23 cellular contexts compared by ENCODE assay signal in genomic region chr10:65024886-65025285, GRCh38.
DNase-seq lines count a peak whose midpoint lies in the region; ATAC-seq, FAIRE-seq and TF ChIP-seq lines count a peak whose summit lies in the region.
"Had no signal": no experiment of that assay in that cellular context is flagged by ENCODE, and none has a peak within 500 bp of the region (broad histone marks: within the 10 kb centered on the region; RNA-seq: fewer than 3 reads in every experiment).

No MANE protein-coding gene starts in this region.

- TF ChIP-seq RAD21 in HepG2 (CRISPR knock-in tag; IDR thresholded peaks at IDR 0.05) = no peak

- no peaks in the 10 kb centered on the region for H3K27me3 ChIP-seq in HepG2 (ENCODE audit: control insufficient read depth in 1 of 2, insufficient read depth in 2 of 2, low read length in 2 of 2)
- H3K27me3 ChIP-seq in right lobe of liver = no peaks in the 10 kb centered on the region
- H3K27me3 ChIP-seq in pancreas = no peaks in the 10 kb centered on the region
- H3K27me3 ChIP-seq: BLaER1 treated with 17β-estradiol and CSF1 and Interleukin-3, amounts not matched to agents 10 nM and 100 nM had no signal

- H3K4me1 ChIP-seq in HepG2 (ENCODE audit: insufficient read depth, low read length) (no peaks in the 10 kb centered on the region), right lobe of liver (no peaks in the 10 kb centered on the region), pancreas (no peaks in the 10 kb centered on the region)
- H3K4me1 ChIP-seq: A549; BLaER1 treated with 17β-estradiol and CSF1 and Interleukin-3, amounts not matched to agents 10 nM and 100 nM; Caco-2 had no signal

- H3K4me2 ChIP-seq in HepG2 (ENCODE audit: low read depth, low read length) = no peak overlapping the region
- H3K4me2 ChIP-seq: A549; BLaER1 treated with 17β-estradiol and CSF1 and Interleukin-3, amounts not matched to agents 10 nM and 100 nM had no signal

- intact Hi-C loops in HepG2 (cut with micrococcal nuclease; ENCODE audit: unreplicated experiment) (no loop called here), right lobe of liver (cut with DNase I) (no loop called here), pancreas (cut with DNase I) (no loop called here)

- BruUV-seq in HepG2 (replicated peaks; lab: Mats Ljungman, UMichigan) = no TSS peak

- no peaks in the 10 kb centered on the region for H4K20me1 ChIP-seq in HepG2 (ENCODE audit: insufficient read depth, low read length)
- H4K20me1 ChIP-seq: BLaER1 treated with 17β-estradiol and CSF1 and Interleukin-3, amounts not matched to agents 10 nM and 100 nM had no signal

- H2AFZ ChIP-seq in HepG2 (ENCODE audit: low read length) = no peak overlapping the region

- H3K9me3 ChIP-seq in HepG2 (ENCODE audit: low read length) = peaks cover 7% of the 10 kb centered on the region; the same call in 1 of the 2 replicates
- H3K9me3 ChIP-seq in right lobe of liver = no peaks in the 10 kb centered on the region
- H3K9me3 ChIP-seq in pancreas = no peaks in the 10 kb centered on the region
- H3K9me3 ChIP-seq: A549; BLaER1 treated with 17β-estradiol and CSF1 and Interleukin-3, amounts not matched to agents 10 nM and 100 nM had no signal

- CTCF ChIA-PET in HepG2 (lab: Yijun Ruan, JAX; ENCODE audit: low intra/inter-chr PET ratio, low total read pairs) = no interaction called here

- H3K4me3 ChIP-seq in HepG2 (replicated peaks in 1 of 3; ENCODE audit: insufficient read depth in 1 of 3, low read depth in 2 of 3, low read length in 3 of 3) (no peak overlapping the region), right lobe of liver (no peak overlapping the region), pancreas (no peak overlapping the region)
- H3K4me3 ChIP-seq: A549; BLaER1 treated with 17β-estradiol and CSF1 and Interleukin-3, amounts not matched to agents 10 nM and 100 nM had no signal

- POLR2A ChIA-PET in HepG2 (lab: Yijun Ruan, JAX) = no interaction called here

- no peak for FAIRE-seq in HepG2 (lab: Jason Lieb, UNC)
- FAIRE-seq in colon (lab: Jason Lieb, UNC) = peak; percentile 53
- peak; percentile 89 for FAIRE-seq in frontal cortex (lab: Jason Lieb, UNC)
- FAIRE-seq in pancreas (lab: Jason Lieb, UNC) = peak; percentile 88
- FAIRE-seq: A549, D721Med, G401.6, GM12891, GM19239 had no signal

- H3K79me2 ChIP-seq in HepG2 (ENCODE audit: insufficient read depth, low read length) = no peaks in the 10 kb centered on the region

- no peak for TF ChIP-seq POLR2A in HepG2 (IDR thresholded peaks at IDR 0.05; ENCODE audit: insufficient read depth in 1 of 2, low read depth in 2 of 2, low read length in 2 of 2)
- TF ChIP-seq POLR2A in right lobe of liver (IDR thresholded peaks at IDR 0.05) = no peak

- DNase-seq in HepG2 (ENCODE audit: low spot score) (no peak), right lobe of liver (no peak), frontal cortex (ENCODE audit: low spot score in 2 of 2) (no peak), pancreas (no peak), NCI-H1092 (lab: John Stamatoyannopoulos, UW) (no peak), NCI-H2081 treated with DMSO at 0.1 percent for 48 hours (lab: John Stamatoyannopoulos, UW) (no peak)
- DNase-seq: AML-193; Caco-2; Calu3; CD4-positive, alpha-beta T cell; CD8-positive, alpha-beta T cell; DMS79 treated with DMSO at 0.1 percent for 48 hours; GF-D8 had no signal

- TF ChIP-seq CTCF in HepG2 (CRISPR knock-in tag; IDR thresholded peaks at IDR 0.05) = no peak
- no peak for TF ChIP-seq CTCF in right lobe of liver (IDR thresholded peaks at IDR 0.05)
- no peak for TF ChIP-seq CTCF in pancreas (IDR thresholded peaks at IDR 0.05)

- H3K27ac ChIP-seq in HepG2 (ENCODE audit: extremely low read length, insufficient read depth, low read length) (no peak overlapping the region), right lobe of liver (no peak overlapping the region), pancreas (no peak overlapping the region)
- H3K27ac ChIP-seq: 22Rv1; A549; BLaER1 treated with 17β-estradiol and CSF1 and Interleukin-3, amounts not matched to agents 10 nM and 100 nM; C4-2B had no signal

- ATAC-seq in HepG2 (no peak), right lobe of liver (no peak), pancreas (no peak), HG03342 (IDR thresholded peaks at IDR 0.05; ENCODE audit: unreplicated experiment) (no peak)
- ATAC-seq: A549; CD8-positive, alpha-beta T cell had no signal

- TF ChIP-seq EP300 in HepG2 (IDR thresholded peaks at IDR 0.05; ENCODE audit: low read depth in 2 of 2, low read length in 2 of 2) (no peak), HepG2 (CRISPR knock-in tag; IDR thresholded peaks at IDR 0.05; ENCODE audit: borderline replicate concordance) (no peak)

- H3K36me3 ChIP-seq in HepG2 (replicated peaks in 1 of 2; ENCODE audit: control insufficient read depth in 1 of 2, insufficient read depth in 2 of 2, low read length in 2 of 2) (no peaks in the 10 kb centered on the region), right lobe of liver (no peaks in the 10 kb centered on the region), pancreas (no peaks in the 10 kb centered on the region)
- H3K36me3 ChIP-seq: BLaER1 treated with 17β-estradiol and CSF1 and Interleukin-3, amounts not matched to agents 10 nM and 100 nM had no signal

- H3K9ac ChIP-seq in HepG2 (ENCODE audit: insufficient read depth, low read depth, low read length) = no peak overlapping the region
- H3K9ac ChIP-seq: BLaER1 treated with 17β-estradiol and CSF1 and Interleukin-3, amounts not matched to agents 10 nM and 100 nM had no signal

- in situ Hi-C loops in HepG2 (cut with HindIII; ENCODE audit: extremely low pct_ligation_motif_present, low pct_unique_long_range_greater_than_20kb) = no loop called here

TF ChIP-seq in HepG2, 621 proteins besides CTCF, POLR2A, EP300 and RAD21:
- TF ChIP-seq TBX2 (CRISPR knock-in tag; IDR thresholded peaks at IDR 0.05; ENCODE audit: borderline replicate concordance) (no peak), ATF7 (IDR thresholded peaks at IDR 0.05) (peak; percentile 59; the same call in 1 of the 2 replicates), ATF7 (CRISPR knock-in tag; IDR thresholded peaks at IDR 0.05) (no peak), ADNP (CRISPR knock-in tag; IDR thresholded peaks at IDR 0.05) (no peak), HES4 (CRISPR knock-in tag; IDR thresholded peaks at IDR 0.05; ENCODE audit: borderline replicate concordance) (no peak)
TF ChIP-seq in HepG2: peak in this region for 1.
